In genomic region chr5:77129386-77129785, GRCh38 we compare ENCODE assay signal across 8 cellular contexts. TPM values are rescaled to one million over a fixed set of nuclear protein-coding genes. Genes with fewer than 3 reads are reported as not detected.
A peak's percentile ranks its signal among the peaks of the same experiment; 100 is the strongest.
DNase-seq lines count a peak whose midpoint lies in the region; ATAC-seq and TF ChIP-seq lines count a peak whose summit lies in the region.

No MANE protein-coding gene starts in this region.

- H3K4me3 ChIP-seq in uterus, result no peak overlapping the region

- H3K9me3 ChIP-seq in uterus, result no peaks in the 10 kb centered on the region

- intact Hi-C loops in uterus (cut with DNase I; ENCODE audit: low total_unique reads), result no loop called here

- peak; percentile 3 for DNase-seq in stimulated activated CD4-positive, alpha-beta T cell treated with anti-CD3 and anti-CD28 coated beads, Interleukin-4, amount 100 ng/mL, for 1 hour
- no peak for DNase-seq in stimulated activated CD4-positive, alpha-beta T cell treated with anti-CD3 and anti-CD28 coated beads, Interleukin-2, amount 100 ng/mL, for 48 hours
- DNase-seq in OCI-M1 (lab: John Stamatoyannopoulos, UW), result peak; percentile 27
- DNase-seq in fibroblast of peridontal ligament (ENCODE audit: extremely low read depth), result peak; percentile 14
- DNase-seq in uterus, result peak; percentile 30 to 37
- no peak for DNase-seq in cerebellar nuclear complex (lab: John Stamatoyannopoulos, UW)
- DNase-seq in epidermal melanocyte (ENCODE audit: insufficient read length, low spot score), result no peak

- peaks cover 4 to 6% of the 10 kb centered on the region in 2 donors for H3K4me1 ChIP-seq in uterus

- H3K36me3 ChIP-seq in uterus, result no peaks in the 10 kb centered on the region

- no peak for ATAC-seq in GM21576 (IDR thresholded peaks at IDR 0.05; ENCODE audit: unreplicated experiment)

- no peak for TF ChIP-seq POLR2A in uterus (IDR thresholded peaks at IDR 0.05)

- H3K27ac ChIP-seq in uterus, result peak overlapping the region; percentile 47 to 67

- peak in 2 of 4 experiments; percentile 19 to 24 for TF ChIP-seq CTCF in uterus (IDR thresholded peaks at IDR 0.05)

- no peaks in the 10 kb centered on the region for H3K27me3 ChIP-seq in uterus

RNA-seq across cellular contexts. Expression of gene ZBED3, which starts 42.3 kb away (rescaled TPM):
- total RNA-seq in uterus, result 10 to 100 TPM in 1 of 4 donors, 1 to 10 TPM in 3; 2.6 to 26.9 (median 4.7) TPM

Comparison
In these comparisons a context has a peak if more than half of its experiments do, and no peak if none do; other contexts are left out.
1. DNase-seq: peak in stimulated activated CD4-positive, alpha-beta T cell treated with anti-CD3 and anti-CD28 coated beads, Interleukin-4, amount 100 ng/mL, for 1 hour (single experiment), OCI-M1 (single experiment), fibroblast of peridontal ligament (single experiment) and uterus (2 of 2); none in stimulated activated CD4-positive, alpha-beta T cell treated with anti-CD3 and anti-CD28 coated beads, Interleukin-2, amount 100 ng/mL, for 48 hours (0 of 2), cerebellar nuclear complex (0 of 2) and epidermal melanocyte (single experiment).